19 cellular contexts compared by ENCODE assay signal in the genomic region with DNA sequence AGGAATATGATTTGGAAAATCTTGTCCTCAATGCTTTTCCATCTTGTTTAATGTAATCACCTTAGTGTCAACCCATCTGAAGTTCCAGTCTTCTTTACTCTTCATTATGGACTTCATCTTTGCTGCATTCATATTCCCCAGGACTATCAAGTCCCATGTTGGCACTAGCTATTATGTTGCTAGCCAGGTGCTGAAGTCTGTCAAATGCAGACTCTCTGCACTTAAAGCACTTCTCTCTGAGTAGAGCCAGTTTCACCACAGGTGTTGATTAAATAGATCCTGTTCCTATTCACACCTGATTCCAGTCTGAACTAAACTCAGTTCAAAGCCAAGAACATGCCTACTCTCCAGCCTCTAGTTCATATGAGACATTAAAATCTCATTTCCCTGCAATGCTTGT.
DNase-seq lines count a peak whose midpoint lies in the region; ATAC-seq lines count a peak whose summit lies in the region.
"Had no signal": no experiment of that assay in that cellular context is flagged by ENCODE, and none has a peak within 500 bp of the region (broad histone marks: within the 10 kb centered on the region; RNA-seq: fewer than 3 reads in every experiment).

No MANE protein-coding gene starts in this region.

- H3K4me1 Mint-ChIP-seq in T-helper 2 cell treated with Interferon-gamma antibody and Interleukin-4, amounts not matched to agents 5 μg/mL and 100 μg/mL, for 36 hours (ENCODE audit: low read depth): no peaks in the 10 kb centered on the region
- H3K4me1 Mint-ChIP-seq: stimulated activated effector memory CD8-positive, alpha-beta T cell treated with anti-CD3 and anti-CD28 coated beads, Interleukin-12 subunit alpha, Interleukin-12 subunit beta, amount 100 ng/mL, for 72 hours had no signal

- peaks cover 3% of the 10 kb centered on the region for H3K27me3 Mint-ChIP-seq in T-helper 2 cell treated with Interferon-gamma antibody and Interleukin-4, amounts not matched to agents 5 μg/mL and 100 μg/mL, for 36 hours (ENCODE audit: low read depth)

- no peak overlapping the region for H3K4me3 Mint-ChIP-seq in T-helper 2 cell treated with Interferon-gamma antibody and Interleukin-4, amounts not matched to agents 5 μg/mL and 100 μg/mL, for 36 hours
- H3K4me3 Mint-ChIP-seq: activated CD8-positive, alpha-beta T cell treated with anti-CD3 and anti-CD28 coated beads for 36 hours; HFFc6; stimulated activated effector memory CD8-positive, alpha-beta T cell treated with anti-CD3 and anti-CD28 coated beads, Interleukin-12 subunit alpha, Interleukin-12 subunit beta, amount 100 ng/mL, for 72 hours had no signal

- DNase-seq in DMS79 treated with DMSO at 0.1 percent for 48 hours (lab: John Stamatoyannopoulos, UW) (peak; percentile 23), NCI-H1105 treated with DMSO at 0.1 percent for 48 hours (lab: John Stamatoyannopoulos, UW) (peak; percentile 29), NCI-H345 treated with DMSO at 0.1 percent for 48 hours (lab: John Stamatoyannopoulos, UW; ENCODE audit: unreplicated experiment) (peak; percentile 81), left lobe of liver (ENCODE audit: low spot score) (no peak), NCI-H82 treated with DMSO at 0.1 percent for 48 hours (lab: John Stamatoyannopoulos, UW; ENCODE audit: unreplicated experiment) (no peak), 8988T (no peak)
- no peak for DNase-seq in T-helper 2 cell treated with Interferon-gamma antibody and Interleukin-4, amounts not matched to agents 5 μg/mL and 100 μg/mL, for 36 hours (ENCODE audit: low spot score)
- DNase-seq: activated gamma-delta T cell treated with Interleukin-2 at 50 U/mL for 16 hours; activated T-cell treated with anti-CD3 and anti-CD28 coated beads for 4 hours; adrenal gland; CD4-positive, alpha-beta memory T cell; DND-41; HFFc6; Karpas-422; NCI-H2227 treated with DMSO at 0.1 percent for 48 hours; stimulated activated CD4-positive, alpha-beta T cell treated with anti-CD3 and anti-CD28 coated beads, Interleukin-1b, Interleukin-23, amount 100 ng/mL, for 48 hours; T-helper 9 cell had no signal

- peak; percentile 30 for ATAC-seq in left lobe of liver
- ATAC-seq: stimulated activated effector memory CD8-positive, alpha-beta T cell treated with anti-CD3 and anti-CD28 coated beads, Interleukin-12 subunit alpha, Interleukin-12 subunit beta, amount 100 ng/mL, for 72 hours had no signal

- no peaks in the 10 kb centered on the region for H3K9me3 Mint-ChIP-seq in T-helper 2 cell treated with Interferon-gamma antibody and Interleukin-4, amounts not matched to agents 5 μg/mL and 100 μg/mL, for 36 hours
- H3K9me3 Mint-ChIP-seq: activated CD8-positive, alpha-beta T cell treated with anti-CD3 and anti-CD28 coated beads for 36 hours; CD4-positive, alpha-beta memory T cell; HFFc6; stimulated activated effector memory CD8-positive, alpha-beta T cell treated with anti-CD3 and anti-CD28 coated beads, Interleukin-12 subunit alpha, Interleukin-12 subunit beta, amount 100 ng/mL, for 72 hours had no signal

- H3K36me3 Mint-ChIP-seq in T-helper 2 cell treated with Interferon-gamma antibody and Interleukin-4, amounts not matched to agents 5 μg/mL and 100 μg/mL, for 36 hours (ENCODE audit: low read depth): no peaks in the 10 kb centered on the region
- H3K36me3 Mint-ChIP-seq: CD4-positive, alpha-beta memory T cell; stimulated activated effector memory CD8-positive, alpha-beta T cell treated with anti-CD3 and anti-CD28 coated beads, Interleukin-12 subunit alpha, Interleukin-12 subunit beta, amount 100 ng/mL, for 72 hours had no signal

- H3K27ac Mint-ChIP-seq in T-helper 2 cell treated with Interferon-gamma antibody and Interleukin-4, amounts not matched to agents 5 μg/mL and 100 μg/mL, for 36 hours: no peak overlapping the region
- H3K27ac Mint-ChIP-seq: activated CD8-positive, alpha-beta T cell treated with anti-CD3 and anti-CD28 coated beads for 36 hours; CD4-positive, alpha-beta memory T cell; HFFc6; stimulated activated effector memory CD8-positive, alpha-beta T cell treated with anti-CD3 and anti-CD28 coated beads, Interleukin-12 subunit alpha, Interleukin-12 subunit beta, amount 100 ng/mL, for 72 hours had no signal

Comparison
In these comparisons a context has a peak if more than half of its experiments do, and no peak if none do; other contexts are left out.
1. DNase-seq: peak in DMS79 treated with DMSO at 0.1 percent for 48 hours (single experiment), NCI-H1105 treated with DMSO at 0.1 percent for 48 hours (single experiment) and NCI-H345 treated with DMSO at 0.1 percent for 48 hours (single experiment); none in left lobe of liver (single experiment), T-helper 2 cell treated with Interferon-gamma antibody and Interleukin-4, amounts not matched to agents 5 μg/mL and 100 μg/mL, for 36 hours (single experiment), NCI-H82 treated with DMSO at 0.1 percent for 48 hours (single experiment) and 8988T (single experiment).